Comparison of ENCODE assay signal across 12 cellular contexts in genomic region chr2:197304556-197305011, GRCh38. TPM values are rescaled to one million over a fixed set of nuclear protein-coding genes. Genes with fewer than 3 reads are reported as not detected.
DNase-seq lines count a peak whose midpoint lies in the region; ATAC-seq and TF ChIP-seq lines count a peak whose summit lies in the region.
"Had no signal": no experiment of that assay in that cellular context is flagged by ENCODE, and none has a peak within 500 bp of the region (broad histone marks: within the 10 kb centered on the region; RNA-seq: fewer than 3 reads in every experiment).

No MANE protein-coding gene starts in this region.

- H4K20me1 ChIP-seq in PC-9 (ENCODE audit: insufficient read depth): no peaks in the 10 kb centered on the region

- TF ChIP-seq CTCF in Peyer's patch (IDR thresholded peaks at IDR 0.05) (no peak), gastrocnemius medialis (IDR thresholded peaks at IDR 0.05 in 4 of 5, conservative IDR thresholded peaks at IDR 0.05 in 1 of 5) (no peak), PC-9 (conservative IDR thresholded peaks at IDR 0.05) (no peak), GM10248 (IDR thresholded peaks at IDR 0.05; ENCODE audit: control extremely low read depth, extremely low read depth, low read depth, missing control alignments) (no peak)

- H3K36me3 ChIP-seq in Peyer's patch (no peaks in the 10 kb centered on the region), gastrocnemius medialis (no peaks in the 10 kb centered on the region), PC-9 (ENCODE audit: low read depth) (no peaks in the 10 kb centered on the region)
- H3K36me3 ChIP-seq: right atrium auricular region, uterus had no signal

- peak overlapping the region in 1 of 4 donors; percentile 23 for H3K4me3 ChIP-seq in Peyer's patch
- H3K4me3 ChIP-seq in gastrocnemius medialis: no peak overlapping the region
- no peak overlapping the region for H3K4me3 ChIP-seq in PC-9
- H3K4me3 ChIP-seq: right atrium auricular region, uterus had no signal

- intact Hi-C loops in gastrocnemius medialis (cut with DNase I; ENCODE audit: low total_unique reads): loop anchor here (2.0 to 5.0 kb wide), 2 partner anchors 73 to 120 kb away; no protein-coding TSS in a partner anchor
- intact Hi-C loops in PC-9 (cut with micrococcal nuclease; ENCODE audit: unreplicated experiment): no loop called here

- ATAC-seq in HG02798 (IDR thresholded peaks at IDR 0.05; ENCODE audit: poor library complexity, unreplicated experiment) (peak; percentile 32), gastrocnemius medialis (peak; percentile 63 to 69)
- ATAC-seq: HCT116 had no signal

- H3K27me3 ChIP-seq in Peyer's patch: no peaks in the 10 kb centered on the region
- H3K27me3 ChIP-seq in gastrocnemius medialis: no peaks in the 10 kb centered on the region
- no peaks in the 10 kb centered on the region for H3K27me3 ChIP-seq in PC-9 (ENCODE audit: insufficient read depth, low read depth)
- H3K27me3 ChIP-seq: right atrium auricular region, uterus had no signal

- H3K27ac ChIP-seq in Peyer's patch (peak overlapping the region; percentile 29 to 91 (median 80)), gastrocnemius medialis (peak overlapping the region in 3 of 4 donors; percentile 29 to 79 (median 41)), PC-9 (no peak overlapping the region)
- H3K27ac ChIP-seq: right atrium auricular region, uterus had no signal

- no peak overlapping the region for H2AFZ ChIP-seq in PC-9

- H3K4me1 ChIP-seq in Peyer's patch (peaks cover 0 to 23% (median 2%) of the 10 kb centered on the region in 4 donors), gastrocnemius medialis (peaks cover 29 to 35% of the 10 kb centered on the region in 2 donors), PC-9 (replicated peaks; ENCODE audit: insufficient read depth) (no peaks in the 10 kb centered on the region)
- H3K4me1 ChIP-seq: uterus had no signal

- BruUV-seq in PC-9 (replicated peaks; lab: Mats Ljungman, UMichigan): no TSS peak

- in situ Hi-C loops in gastrocnemius medialis (cut with MboI; ENCODE audit: low sequenced_read_pairs in 4 of 4): loop anchor here in 2 of 4 donors (25.0 kb wide), 1 partner anchor 292 kb away; no protein-coding TSS in a partner anchor

- H3F3A ChIP-seq in PC-9 (ENCODE audit: insufficient read depth, low read depth): peaks cover 2% of the 10 kb centered on the region; the same call in 1 of the 2 replicates

- no peaks in the 10 kb centered on the region for H3K79me2 ChIP-seq in PC-9 (ENCODE audit: low read depth)

- peak; percentile 13 for DNase-seq in NCI-H510A treated with DMSO at 0.1 percent for 48 hours (lab: John Stamatoyannopoulos, UW)
- no peak for DNase-seq in NCI-H510A (lab: John Stamatoyannopoulos, UW)
- DNase-seq in Peyer's patch: no peak
- DNase-seq in gastrocnemius medialis: peak in 1 of 2 donors; percentile 11
- no peak for DNase-seq in effector CD8-positive, alpha-beta T cell (lab: John Stamatoyannopoulos, UW)
- no peak for DNase-seq in PC-9
- DNase-seq in GM10248 (ENCODE audit: extremely low spot score): no peak
- DNase-seq: activated gamma-delta T cell treated with Interleukin-2 at 50 U/mL for 16 hours, uterus had no signal

- POLR2A ChIA-PET in PC-9 (lab: Charles Lee; ENCODE audit: unreplicated experiment): no interaction called here
- POLR2A ChIA-PET in GM10248 (lab: Yijun Ruan, JAX): no interaction called here

- no peaks in the 10 kb centered on the region for H3K9me3 ChIP-seq in Peyer's patch
- no peaks in the 10 kb centered on the region for H3K9me3 ChIP-seq in gastrocnemius medialis
- H3K9me3 ChIP-seq in PC-9 (ENCODE audit: insufficient read depth, low read depth): no peaks in the 10 kb centered on the region
- H3K9me3 ChIP-seq: right atrium auricular region, uterus had no signal

- TF ChIP-seq POLR2A in Peyer's patch (IDR thresholded peaks at IDR 0.05): no peak
- no peak for TF ChIP-seq POLR2A in gastrocnemius medialis (IDR thresholded peaks at IDR 0.05)

- CTCF ChIA-PET in PC-9 (lab: Charles Lee) (no interaction called here), GM10248 (lab: Yijun Ruan, JAX) (interaction anchor here (0.7 to 6.1 kb wide), 9 partner anchors 13 to 190 kb away, joined by 3 to 32 read pairs (median 3); no protein-coding TSS in a partner anchor)

- no peak overlapping the region for H3K4me2 ChIP-seq in PC-9

- H3K9me2 ChIP-seq in PC-9 (ENCODE audit: insufficient read depth): no peaks in the 10 kb centered on the region

RNA-seq across cellular contexts. Expression of gene ANKRD44, which starts 6.0 kb away (rescaled TPM):
- 100 to 1,000 TPM in 1 of 4 donors, 10 to 100 TPM in 3; 24.8 to 215 (median 32.0) TPM for total RNA-seq in Peyer's patch
- 1 to 10 TPM; 1.8 to 6.3 (median 3.0) TPM for total RNA-seq in gastrocnemius medialis
- total RNA-seq in PC-9 (2021): 1.7 and 3.4 TPM in 2 replicates
